In genomic region chr1:38013027-38013588, GRCh38 we compare ENCODE assay signal across 8 cellular contexts. TPM values are rescaled to one million over a fixed set of nuclear protein-coding genes. Genes with fewer than 3 reads are reported as not detected.
DNase-seq lines count a peak whose midpoint lies in the region; ATAC-seq lines count a peak whose summit lies in the region.

No MANE protein-coding gene starts in this region.

- peaks cover 12% of the 10 kb centered on the region for H3K36me3 ChIP-seq in skeletal muscle satellite cell (ENCODE audit: insufficient read depth, low read length)

- H3K27ac Mint-ChIP-seq in activated CD4-positive, alpha-beta memory T cell treated with anti-CD3 and anti-CD28 coated beads, Interleukin-2, amount 10 ng/mL, durations not matched to agents 7 days and 5 days = peak overlapping the region; percentile 95

- DNase-seq in GF-D8 (lab: John Stamatoyannopoulos, UW) (peak; percentile 66), left cardiac atrium (no peak), UCSD-AML1 (lab: John Stamatoyannopoulos, UW; ENCODE audit: unreplicated experiment) (no peak), NCI-H1436 (lab: John Stamatoyannopoulos, UW) (no peak), hippocampal formation (lab: John Stamatoyannopoulos, UW) (no peak)
- no peak for DNase-seq in activated CD4-positive, alpha-beta memory T cell treated with anti-CD3 and anti-CD28 coated beads, Interleukin-2, amount 10 ng/mL, durations not matched to agents 7 days and 5 days

- H3K4me3 Mint-ChIP-seq in activated CD4-positive, alpha-beta memory T cell treated with anti-CD3 and anti-CD28 coated beads, Interleukin-2, amount 10 ng/mL, durations not matched to agents 7 days and 5 days = peak overlapping the region; percentile 98

- POLR2A ChIA-PET in activated CD4-positive, alpha-beta memory T cell treated with anti-CD3 and anti-CD28 coated beads, Interleukin-2, amount 10 ng/mL, durations not matched to agents 7 days and 5 days (lab: Charles Lee) = interaction anchor here (0.6 to 4.4 kb wide), 13 partner anchors 10 to 322 kb away, joined by 3 to 28 read pairs (median 4); partner anchors contain the start of genes MTF1 and SF3A3

- H3K9ac ChIP-seq in skeletal muscle satellite cell (ENCODE audit: low read depth, low read length) = peak overlapping the region; percentile 96

- no peaks in the 10 kb centered on the region for H3K9me3 Mint-ChIP-seq in activated CD4-positive, alpha-beta memory T cell treated with anti-CD3 and anti-CD28 coated beads, Interleukin-2, amount 10 ng/mL, durations not matched to agents 7 days and 5 days

- ATAC-seq in HG03135 (IDR thresholded peaks at IDR 0.05; ENCODE audit: unreplicated experiment) (peak; percentile 7), left cardiac atrium (peak; percentile 13 to 20)

- no peaks in the 10 kb centered on the region for H3K27me3 Mint-ChIP-seq in activated CD4-positive, alpha-beta memory T cell treated with anti-CD3 and anti-CD28 coated beads, Interleukin-2, amount 10 ng/mL, durations not matched to agents 7 days and 5 days

- H3K4me1 Mint-ChIP-seq in activated CD4-positive, alpha-beta memory T cell treated with anti-CD3 and anti-CD28 coated beads, Interleukin-2, amount 10 ng/mL, durations not matched to agents 7 days and 5 days = peaks cover 62% of the 10 kb centered on the region

- peaks cover 26% of the 10 kb centered on the region for H3K36me3 Mint-ChIP-seq in activated CD4-positive, alpha-beta memory T cell treated with anti-CD3 and anti-CD28 coated beads, Interleukin-2, amount 10 ng/mL, durations not matched to agents 7 days and 5 days (ENCODE audit: low read depth)

- H3K4me2 ChIP-seq in skeletal muscle satellite cell (ENCODE audit: low read length) = peak overlapping the region; percentile 78

- H3K27me3 ChIP-seq in skeletal muscle satellite cell (ENCODE audit: control insufficient read depth, insufficient read depth, low read length) = no peaks in the 10 kb centered on the region

- CTCF ChIA-PET in activated CD4-positive, alpha-beta memory T cell treated with anti-CD3 and anti-CD28 coated beads, Interleukin-2, amount 10 ng/mL, durations not matched to agents 7 days and 5 days (lab: Charles Lee) = interaction anchor here (0.8 to 4.4 kb wide), 5 partner anchors 10 to 153 kb away, joined by 3 to 35 read pairs (median 8); partner anchors contain the start of gene SF3A3

- peaks cover 34% of the 10 kb centered on the region for H3K4me1 ChIP-seq in skeletal muscle satellite cell (ENCODE audit: control insufficient read depth, insufficient read depth, low read length)

- intact Hi-C loops in left cardiac atrium (cut with DNase I) = no loop called here

- peak overlapping the region; percentile 86 for H3K4me3 ChIP-seq in skeletal muscle satellite cell (ENCODE audit: low read length)

- H3K9me3 ChIP-seq in skeletal muscle satellite cell (replicated peaks; ENCODE audit: low read length) = no peaks in the 10 kb centered on the region

RNA-seq across cellular contexts. Expression of gene UTP11, which starts 0.6 kb away (rescaled TPM):
- 10 to 100 TPM; 29.1 to 33.2 TPM for total RNA-seq in activated CD4-positive, alpha-beta memory T cell treated with anti-CD3 and anti-CD28 coated beads, Interleukin-2, amount 10 ng/mL, durations not matched to agents 7 days and 5 days
- total RNA-seq in left cardiac atrium = 10 to 100 TPM; 24.7 to 37.8 TPM
- total RNA-seq in skeletal muscle satellite cell (2012; rRNA removed) = 61.4 and 67.7 TPM in 2 replicates

RNA-seq across cellular contexts. Expression of gene FHL3, which starts 7.8 kb away (rescaled TPM):
- total RNA-seq in activated CD4-positive, alpha-beta memory T cell treated with anti-CD3 and anti-CD28 coated beads, Interleukin-2, amount 10 ng/mL, durations not matched to agents 7 days and 5 days = 1 to 10 TPM; 9.1 to 9.8 TPM
- 10 to 100 TPM in 1 of 2 donors, 1 to 10 TPM in 1; 9.9 to 18.6 TPM for total RNA-seq in left cardiac atrium
- 13.1 and 17.2 TPM in 2 replicates for total RNA-seq in skeletal muscle satellite cell (2012; rRNA removed)

RNA-seq across cellular contexts. Expression of gene SF3A3, which starts 23.3 kb away (rescaled TPM):
- total RNA-seq in activated CD4-positive, alpha-beta memory T cell treated with anti-CD3 and anti-CD28 coated beads, Interleukin-2, amount 10 ng/mL, durations not matched to agents 7 days and 5 days = 10 to 100 TPM; 72.1 to 74.3 TPM
- 10 to 100 TPM; 27.7 to 36.1 TPM for total RNA-seq in left cardiac atrium
- 77.5 and 94.6 TPM in 2 replicates for total RNA-seq in skeletal muscle satellite cell (2012; rRNA removed)

RNA-seq across cellular contexts. Expression of gene POU3F1, which starts 33.5 kb away (rescaled TPM):
- total RNA-seq in activated CD4-positive, alpha-beta memory T cell treated with anti-CD3 and anti-CD28 coated beads, Interleukin-2, amount 10 ng/mL, durations not matched to agents 7 days and 5 days = not detected
- under 1 TPM in 1 of 2 donors, not detected in 1; 0.09 TPM for total RNA-seq in left cardiac atrium
- 0.22 TPM in 1 of 2 replicates, not detected in the other for total RNA-seq in skeletal muscle satellite cell (2012; rRNA removed)
